ENCODE assay signal across 8 cellular contexts in the genomic region with DNA sequence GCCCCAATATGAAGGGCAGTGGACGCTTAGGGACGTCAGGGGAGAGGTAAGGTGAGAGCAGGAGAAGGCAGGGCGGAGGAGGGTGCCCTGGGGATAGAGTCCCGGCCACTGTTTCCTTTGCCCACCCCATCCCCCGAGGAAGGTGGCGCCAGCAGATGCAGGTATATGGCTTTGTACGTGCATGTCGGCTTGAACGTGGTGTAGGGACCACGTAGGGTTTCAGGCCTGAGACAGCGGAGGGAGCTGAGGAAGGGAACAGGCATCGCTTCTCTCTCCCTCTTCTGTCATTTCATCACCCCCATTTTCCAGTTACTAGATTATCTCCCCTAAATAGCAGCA.
A peak's percentile ranks its signal among the peaks of the same experiment; 100 is the strongest.
DNase-seq lines count a peak whose midpoint lies in the region; ATAC-seq and TF ChIP-seq lines count a peak whose summit lies in the region.

No MANE protein-coding gene starts in this region.

- no peak overlapping the region for H3K4me3 ChIP-seq in hepatocyte

- POLR2A ChIA-PET in T-cell (lab: Charles Lee) = no interaction called here

- H3K36me3 Mint-ChIP-seq in T-cell = no peaks in the 10 kb centered on the region
- no peaks in the 10 kb centered on the region for H3K36me3 Mint-ChIP-seq in stimulated activated naive CD8-positive, alpha-beta T cell treated with anti-CD3 and anti-CD28 coated beads, Interleukin-15, Interleukin-2, amounts not matched to agents 100 ng/mL and 50 ng/mL, for 24 hours (ENCODE audit: low read depth)

- peaks cover 20% of the 10 kb centered on the region for H3K4me1 ChIP-seq in hepatocyte (ENCODE audit: insufficient read depth)

- 53% methylated on average over 12 of the region's 12 CpGs for WGBS in hepatocyte (ENCODE audit: low lambda C conversion rate, missing lambda C conversion rate)

- H3K27me3 ChIP-seq in hepatocyte = no peaks in the 10 kb centered on the region

- H3K9me2 ChIP-seq in hepatocyte (replicated peaks; ENCODE audit: insufficient read depth) = no peaks in the 10 kb centered on the region

- no peaks in the 10 kb centered on the region for H3K36me3 ChIP-seq in hepatocyte (replicated peaks; ENCODE audit: insufficient read depth, low read depth)

- H3K4me1 Mint-ChIP-seq in T-cell = peaks cover 27 to 37% (median 32%) of the 10 kb centered on the region in 3 donors
- peaks cover 26% of the 10 kb centered on the region for H3K4me1 Mint-ChIP-seq in stimulated activated naive CD8-positive, alpha-beta T cell treated with anti-CD3 and anti-CD28 coated beads, Interleukin-15, Interleukin-2, amounts not matched to agents 100 ng/mL and 50 ng/mL, for 24 hours (ENCODE audit: low read depth)

- TF ChIP-seq CTCF in hepatocyte (IDR thresholded peaks at IDR 0.05; ENCODE audit: poor library complexity) = no peak

- no peak overlapping the region for H2AFZ ChIP-seq in hepatocyte

- peak overlapping the region; percentile 93 for H3K27ac ChIP-seq in hepatocyte

- CTCF ChIA-PET in T-cell (lab: Charles Lee) = no interaction called here

- peak overlapping the region; percentile 81 to 85 (median 84) for H3K4me3 Mint-ChIP-seq in T-cell
- peak overlapping the region; percentile 82 for H3K4me3 Mint-ChIP-seq in stimulated activated naive CD8-positive, alpha-beta T cell treated with anti-CD3 and anti-CD28 coated beads, Interleukin-15, Interleukin-2, amounts not matched to agents 100 ng/mL and 50 ng/mL, for 24 hours

- H4K20me1 ChIP-seq in hepatocyte (ENCODE audit: insufficient read depth, poor library complexity, severe bottlenecking) = no peaks in the 10 kb centered on the region

- H3K9me3 ChIP-seq in hepatocyte (ENCODE audit: low read depth) = no peaks in the 10 kb centered on the region

- no peaks in the 10 kb centered on the region for H3K27me3 Mint-ChIP-seq in T-cell
- no peaks in the 10 kb centered on the region for H3K27me3 Mint-ChIP-seq in stimulated activated naive CD8-positive, alpha-beta T cell treated with anti-CD3 and anti-CD28 coated beads, Interleukin-15, Interleukin-2, amounts not matched to agents 100 ng/mL and 50 ng/mL, for 24 hours

- H3K79me2 ChIP-seq in hepatocyte = no peaks in the 10 kb centered on the region

- peak overlapping the region; percentile 92 to 95 for H3K27ac Mint-ChIP-seq in T-cell
- H3K27ac Mint-ChIP-seq in stimulated activated naive CD8-positive, alpha-beta T cell treated with anti-CD3 and anti-CD28 coated beads, Interleukin-15, Interleukin-2, amounts not matched to agents 100 ng/mL and 50 ng/mL, for 24 hours = peak overlapping the region; percentile 94

- H3K4me2 ChIP-seq in hepatocyte = peak overlapping the region; percentile 69

- peak in 7 of 34 experiments; percentile 1 to 16 (median 3) for DNase-seq in T-cell
- no peak for DNase-seq in hepatocyte (ENCODE audit: low spot score)
- no peak for DNase-seq in inferior parietal cortex (ENCODE audit: extremely low spot score)
- DNase-seq in DMS79 (lab: John Stamatoyannopoulos, UW) = no peak
- DNase-seq in putamen (ENCODE audit: low spot score) = no peak

- H3K9me3 Mint-ChIP-seq in T-cell = peaks cover 0 to 4% (median 0%) of the 10 kb centered on the region in 3 donors
- no peaks in the 10 kb centered on the region for H3K9me3 Mint-ChIP-seq in stimulated activated naive CD8-positive, alpha-beta T cell treated with anti-CD3 and anti-CD28 coated beads, Interleukin-15, Interleukin-2, amounts not matched to agents 100 ng/mL and 50 ng/mL, for 24 hours

- ATAC-seq in GM18870 (IDR thresholded peaks at IDR 0.05; ENCODE audit: unreplicated experiment) = peak; percentile 19
- ATAC-seq in HG02678 (IDR thresholded peaks at IDR 0.05; ENCODE audit: unreplicated experiment) = peak; percentile 39
- peak; percentile 22 to 59 (median 41) for ATAC-seq in T-cell (replicated peaks in 1 of 4)
